Comparison of ENCODE assay signal across 8 cellular contexts in the genomic region with DNA sequence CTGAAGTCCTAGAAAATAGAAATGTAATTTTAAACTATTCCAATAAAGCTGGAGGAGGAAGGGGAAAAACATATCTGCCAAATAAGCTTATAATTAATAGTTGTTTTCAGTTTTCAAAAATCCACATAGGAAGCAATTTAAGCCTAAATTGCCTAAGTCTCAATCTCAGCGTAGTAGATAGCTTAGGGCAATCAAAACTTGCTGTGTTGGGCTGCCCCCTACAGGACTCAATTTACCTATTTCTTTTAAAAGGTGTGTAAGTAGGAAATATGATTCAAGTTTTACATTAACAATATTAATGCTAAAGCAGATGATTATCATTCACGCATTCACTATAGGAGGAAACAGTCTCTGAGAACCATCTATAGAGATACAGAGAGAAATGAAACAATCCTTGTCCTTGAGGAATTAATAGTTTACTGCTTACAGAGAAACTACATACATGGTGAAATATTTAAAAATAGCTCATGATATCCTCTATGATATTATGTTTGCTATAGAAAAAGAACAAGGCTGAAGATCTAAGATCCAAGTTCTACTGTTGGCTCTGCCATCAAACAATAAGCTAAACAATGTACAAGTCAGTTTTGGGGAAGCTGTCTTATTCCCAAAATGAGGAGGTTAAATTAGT.
A peak's percentile ranks its signal among the peaks of the same experiment; 100 is the strongest.
DNase-seq lines count a peak whose midpoint lies in the region; ATAC-seq lines count a peak whose summit lies in the region.

No MANE protein-coding gene starts in this region.

- DNase-seq in GM04504 (ENCODE audit: low read depth) (peak; percentile 53), NCI-H748 (lab: John Stamatoyannopoulos, UW; ENCODE audit: unreplicated experiment) (peak; percentile 77), mucosa of gallbladder (ENCODE audit: low spot score) (peak; percentile 73), cortex of kidney (lab: John Stamatoyannopoulos, UW) (no peak)
- peak; percentile 38 to 70 for DNase-seq in activated CD4-positive, alpha-beta T cell treated with anti-CD3 and anti-CD28 coated beads, Interleukin-2, amount 50 U/mL, for 24 hours (ENCODE audit: low read depth in 1 of 2, low spot score in 1 of 2)
- DNase-seq in effector memory CD8-positive, alpha-beta T cell, result peak; percentile 73 to 77 (median 76)
- peak; percentile 33 for DNase-seq in stimulated activated CD8-positive, alpha-beta memory T cell treated with anti-CD3 and anti-CD28 coated beads, Interleukin-7, amount 100 ng/mL, for 24 hours (ENCODE audit: low read depth)

- peak overlapping the region in 1 of 2 donors; percentile 60 for H3K27ac Mint-ChIP-seq in effector memory CD8-positive, alpha-beta T cell

- H3K9me3 Mint-ChIP-seq in effector memory CD8-positive, alpha-beta T cell, result no peaks in the 10 kb centered on the region

- peak; percentile 58 for ATAC-seq in HG03095 (IDR thresholded peaks at IDR 0.05; ENCODE audit: unreplicated experiment)
- ATAC-seq in effector memory CD8-positive, alpha-beta T cell (replicated peaks), result peak; percentile 92

- peaks cover 3% of the 10 kb centered on the region for H3K36me3 Mint-ChIP-seq in effector memory CD8-positive, alpha-beta T cell (ENCODE audit: insufficient read depth)

- no peaks in the 10 kb centered on the region for H3K27me3 Mint-ChIP-seq in effector memory CD8-positive, alpha-beta T cell

- no peak overlapping the region for H3K4me3 Mint-ChIP-seq in effector memory CD8-positive, alpha-beta T cell

- peaks cover 12 to 20% of the 10 kb centered on the region in 2 donors for H3K4me1 Mint-ChIP-seq in effector memory CD8-positive, alpha-beta T cell (ENCODE audit: low read depth in 2 of 2)
